ENCODE assay signal across 20 cellular contexts in the genomic region with DNA sequence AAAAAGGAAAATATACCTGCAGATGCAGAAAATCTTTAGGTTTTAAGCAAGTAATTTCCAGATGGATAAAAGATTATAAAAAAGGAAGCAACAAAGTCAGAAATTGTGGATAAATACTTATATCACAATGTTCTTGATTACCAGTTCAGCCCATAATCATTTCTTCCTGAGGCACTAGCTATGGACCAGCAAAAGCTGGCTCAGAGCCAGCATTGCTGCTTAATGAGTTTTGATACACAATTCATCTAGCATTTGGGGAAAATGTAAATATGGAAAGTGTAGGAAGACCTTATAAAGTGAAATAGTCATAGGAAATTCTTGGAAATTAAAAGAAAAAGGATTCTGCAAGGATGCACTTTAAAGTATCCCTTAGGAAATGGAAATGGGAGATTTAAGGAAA.
DNase-seq lines count a peak whose midpoint lies in the region; ATAC-seq and TF ChIP-seq lines count a peak whose summit lies in the region.
"Had no signal": no experiment of that assay in that cellular context is flagged by ENCODE, and none has a peak within 500 bp of the region (broad histone marks: within the 10 kb centered on the region; RNA-seq: fewer than 3 reads in every experiment).

No MANE protein-coding gene starts in this region.

- no peaks in the 10 kb centered on the region for H3K36me3 ChIP-seq in BE2C
- H3K36me3 ChIP-seq: HAP-1, SJSA1 had no signal

- H3K4me1 ChIP-seq in BE2C, result peaks cover 5% of the 10 kb centered on the region; the same call in 1 of the 2 replicates
- H3K4me1 ChIP-seq: SJSA1 had no signal

- H3K27me3 ChIP-seq in BE2C, result no peaks in the 10 kb centered on the region
- H3K27me3 ChIP-seq: SJSA1 had no signal

- no peak for ATAC-seq in HG02571 (IDR thresholded peaks at IDR 0.05; ENCODE audit: unreplicated experiment)
- ATAC-seq: CD8-positive, alpha-beta T cell; GM23338; Panc1 had no signal

- DNase-seq in DMS 273 (lab: John Stamatoyannopoulos, UW; ENCODE audit: unreplicated experiment), result peak; percentile 15
- no peak for DNase-seq in DMS 273 treated with DMSO at 0.1 percent for 48 hours (lab: John Stamatoyannopoulos, UW)
- peak; percentile 56 for DNase-seq in BE2C
- DNase-seq in NCI-H1105 treated with DMSO at 0.1 percent for 48 hours (lab: John Stamatoyannopoulos, UW), result peak; percentile 33
- peak; percentile 34 for DNase-seq in NCI-H748 treated with DMSO at 0.1 percent for 48 hours (lab: John Stamatoyannopoulos, UW)
- no peak for DNase-seq in occipital lobe (lab: John Stamatoyannopoulos, UW)
- DNase-seq in RKO (ENCODE audit: low spot score), result no peak
- DNase-seq: ACHN; C1 segment of cervical spinal cord; CD8-positive, alpha-beta T cell; DMS79; NCI-H187; NCI-H226; NCI-H524 treated with DMSO at 0.1 percent for 48 hours; T-helper 9 cell had no signal

- no peak for TF ChIP-seq CTCF in BE2C (IDR thresholded peaks at IDR 0.05; ENCODE audit: low read depth, low read length)

- no peak overlapping the region for H3K4me3 ChIP-seq in BE2C (ENCODE audit: low read depth, low read length)
- H3K4me3 ChIP-seq: GM23338, HAP-1, SJSA1 had no signal

- no peaks in the 10 kb centered on the region for H3K9me3 ChIP-seq in BE2C
- H3K9me3 ChIP-seq: HAP-1, SJSA1 had no signal

Comparison
In these comparisons a context has a peak if more than half of its experiments do, and no peak if none do; other contexts are left out.
1. DNase-seq: peak in DMS 273 (single experiment), BE2C (single experiment), NCI-H1105 treated with DMSO at 0.1 percent for 48 hours (single experiment) and NCI-H748 treated with DMSO at 0.1 percent for 48 hours (single experiment); none in DMS 273 treated with DMSO at 0.1 percent for 48 hours (single experiment), occipital lobe (single experiment) and RKO (single experiment).